In genomic region chr20:47328841-47329448, GRCh38 we compare ENCODE assay signal across 1 cellular context.
TF ChIP-seq lines count a peak whose summit lies in the region.

No MANE protein-coding gene starts in this region.

TF ChIP-seq in K562, 482 proteins besides CTCF, POLR2A, EP300 and RAD21 (continues in another document):
- TF ChIP-seq, protein P1, sequence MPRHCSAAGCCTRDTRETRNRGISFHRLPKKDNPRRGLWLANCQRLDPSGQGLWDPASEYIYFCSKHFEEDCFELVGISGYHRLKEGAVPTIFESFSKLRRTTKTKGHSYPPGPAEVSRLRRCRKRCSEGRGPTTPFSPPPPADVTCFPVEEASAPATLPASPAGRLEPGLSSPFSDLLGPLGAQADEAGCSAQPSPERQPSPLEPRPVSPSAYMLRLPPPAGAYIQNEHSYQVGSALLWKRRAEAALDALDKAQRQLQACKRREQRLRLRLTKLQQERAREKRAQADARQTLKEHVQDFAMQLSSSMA (CRISPR knock-in tag; IDR thresholded peaks at IDR 0.05): no peak
- TF ChIP-seq POLR2AphosphoS5 (IDR thresholded peaks at IDR 0.05; ENCODE audit: control insufficient read depth, insufficient read depth, low read depth, low read length): peak; percentile 9; the same call in 1 of the 2 replicates
- TF ChIP-seq PKNOX1 (IDR thresholded peaks at IDR 0.05): no peak
- TF ChIP-seq ESRRB (CRISPR knock-in tag; IDR thresholded peaks at IDR 0.05; ENCODE audit: borderline replicate concordance): no peak
- TF ChIP-seq ZNF143 (CRISPR knock-in tag; IDR thresholded peaks at IDR 0.05): no peak
- TF ChIP-seq PYGO2 (tag; IDR thresholded peaks at IDR 0.05): no peak
- TF ChIP-seq C11orf30 (IDR thresholded peaks at IDR 0.05; ENCODE audit: low read depth): peak; percentile 32
- TF ChIP-seq ZBTB11 (CRISPR knock-in tag; IDR thresholded peaks at IDR 0.05): peak in 1 of 3 experiments; percentile 67; a peak in 2 of 6 replicates
- no peak for TF ChIP-seq FOXJ2 (tag; IDR thresholded peaks at IDR 0.05)
- no peak for TF ChIP-seq SAFB (IDR thresholded peaks at IDR 0.05; ENCODE audit: borderline replicate concordance, low read depth, low read length)
- TF ChIP-seq PTRF (tag; IDR thresholded peaks at IDR 0.05): no peak
- no peak for TF ChIP-seq RHOXF2B (CRISPR knock-in tag; conservative IDR thresholded peaks at IDR 0.05)
- TF ChIP-seq ZNF766 (CRISPR knock-in tag; conservative IDR thresholded peaks at IDR 0.05): no peak
- TF ChIP-seq ZNF316 (IDR thresholded peaks at IDR 0.05): peak; percentile 47; the same call in 1 of the 2 replicates
- peak; percentile 64 for TF ChIP-seq NFE2 (IDR thresholded peaks at IDR 0.05; ENCODE audit: low read depth)
- TF ChIP-seq MAFG (tag; conservative IDR thresholded peaks at IDR 0.05): peak; percentile 63; the same call in 1 of the 2 replicates
- TF ChIP-seq HES1 (IDR thresholded peaks at IDR 0.05; ENCODE audit: low read depth): no peak
- TF ChIP-seq NR2C2 (CRISPR knock-in tag; IDR thresholded peaks at IDR 0.05): no peak
- TF ChIP-seq NR2C2 (tag; IDR thresholded peaks at IDR 0.05): 0 out of 2 replicates have a peak, but pooled peaks have one; percentile 18
- TF ChIP-seq THRB (CRISPR knock-in tag; conservative IDR thresholded peaks at IDR 0.05): no peak
- TF ChIP-seq KDM5B (IDR thresholded peaks at IDR 0.05; ENCODE audit: insufficient replicate concordance, low read depth, low read length): no peak
- TF ChIP-seq NCOA2 (IDR thresholded peaks at IDR 0.05; ENCODE audit: partially characterized antibody in 2 of 2): no peak
- TF ChIP-seq, protein P2, sequence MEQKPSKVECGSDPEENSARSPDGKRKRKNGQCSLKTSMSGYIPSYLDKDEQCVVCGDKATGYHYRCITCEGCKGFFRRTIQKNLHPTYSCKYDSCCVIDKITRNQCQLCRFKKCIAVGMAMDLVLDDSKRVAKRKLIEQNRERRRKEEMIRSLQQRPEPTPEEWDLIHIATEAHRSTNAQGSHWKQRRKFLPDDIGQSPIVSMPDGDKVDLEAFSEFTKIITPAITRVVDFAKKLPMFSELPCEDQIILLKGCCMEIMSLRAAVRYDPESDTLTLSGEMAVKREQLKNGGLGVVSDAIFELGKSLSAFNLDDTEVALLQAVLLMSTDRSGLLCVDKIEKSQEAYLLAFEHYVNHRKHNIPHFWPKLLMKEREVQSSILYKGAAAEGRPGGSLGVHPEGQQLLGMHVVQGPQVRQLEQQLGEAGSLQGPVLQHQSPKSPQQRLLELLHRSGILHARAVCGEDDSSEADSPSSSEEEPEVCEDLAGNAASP (IDR thresholded peaks at IDR 0.05): no peak
- TF ChIP-seq NR1H2 (CRISPR knock-in tag; IDR thresholded peaks at IDR 0.05): no peak
- TF ChIP-seq ZNF3 (CRISPR knock-in tag; IDR thresholded peaks at IDR 0.05): no peak
- TF ChIP-seq, protein P3, sequence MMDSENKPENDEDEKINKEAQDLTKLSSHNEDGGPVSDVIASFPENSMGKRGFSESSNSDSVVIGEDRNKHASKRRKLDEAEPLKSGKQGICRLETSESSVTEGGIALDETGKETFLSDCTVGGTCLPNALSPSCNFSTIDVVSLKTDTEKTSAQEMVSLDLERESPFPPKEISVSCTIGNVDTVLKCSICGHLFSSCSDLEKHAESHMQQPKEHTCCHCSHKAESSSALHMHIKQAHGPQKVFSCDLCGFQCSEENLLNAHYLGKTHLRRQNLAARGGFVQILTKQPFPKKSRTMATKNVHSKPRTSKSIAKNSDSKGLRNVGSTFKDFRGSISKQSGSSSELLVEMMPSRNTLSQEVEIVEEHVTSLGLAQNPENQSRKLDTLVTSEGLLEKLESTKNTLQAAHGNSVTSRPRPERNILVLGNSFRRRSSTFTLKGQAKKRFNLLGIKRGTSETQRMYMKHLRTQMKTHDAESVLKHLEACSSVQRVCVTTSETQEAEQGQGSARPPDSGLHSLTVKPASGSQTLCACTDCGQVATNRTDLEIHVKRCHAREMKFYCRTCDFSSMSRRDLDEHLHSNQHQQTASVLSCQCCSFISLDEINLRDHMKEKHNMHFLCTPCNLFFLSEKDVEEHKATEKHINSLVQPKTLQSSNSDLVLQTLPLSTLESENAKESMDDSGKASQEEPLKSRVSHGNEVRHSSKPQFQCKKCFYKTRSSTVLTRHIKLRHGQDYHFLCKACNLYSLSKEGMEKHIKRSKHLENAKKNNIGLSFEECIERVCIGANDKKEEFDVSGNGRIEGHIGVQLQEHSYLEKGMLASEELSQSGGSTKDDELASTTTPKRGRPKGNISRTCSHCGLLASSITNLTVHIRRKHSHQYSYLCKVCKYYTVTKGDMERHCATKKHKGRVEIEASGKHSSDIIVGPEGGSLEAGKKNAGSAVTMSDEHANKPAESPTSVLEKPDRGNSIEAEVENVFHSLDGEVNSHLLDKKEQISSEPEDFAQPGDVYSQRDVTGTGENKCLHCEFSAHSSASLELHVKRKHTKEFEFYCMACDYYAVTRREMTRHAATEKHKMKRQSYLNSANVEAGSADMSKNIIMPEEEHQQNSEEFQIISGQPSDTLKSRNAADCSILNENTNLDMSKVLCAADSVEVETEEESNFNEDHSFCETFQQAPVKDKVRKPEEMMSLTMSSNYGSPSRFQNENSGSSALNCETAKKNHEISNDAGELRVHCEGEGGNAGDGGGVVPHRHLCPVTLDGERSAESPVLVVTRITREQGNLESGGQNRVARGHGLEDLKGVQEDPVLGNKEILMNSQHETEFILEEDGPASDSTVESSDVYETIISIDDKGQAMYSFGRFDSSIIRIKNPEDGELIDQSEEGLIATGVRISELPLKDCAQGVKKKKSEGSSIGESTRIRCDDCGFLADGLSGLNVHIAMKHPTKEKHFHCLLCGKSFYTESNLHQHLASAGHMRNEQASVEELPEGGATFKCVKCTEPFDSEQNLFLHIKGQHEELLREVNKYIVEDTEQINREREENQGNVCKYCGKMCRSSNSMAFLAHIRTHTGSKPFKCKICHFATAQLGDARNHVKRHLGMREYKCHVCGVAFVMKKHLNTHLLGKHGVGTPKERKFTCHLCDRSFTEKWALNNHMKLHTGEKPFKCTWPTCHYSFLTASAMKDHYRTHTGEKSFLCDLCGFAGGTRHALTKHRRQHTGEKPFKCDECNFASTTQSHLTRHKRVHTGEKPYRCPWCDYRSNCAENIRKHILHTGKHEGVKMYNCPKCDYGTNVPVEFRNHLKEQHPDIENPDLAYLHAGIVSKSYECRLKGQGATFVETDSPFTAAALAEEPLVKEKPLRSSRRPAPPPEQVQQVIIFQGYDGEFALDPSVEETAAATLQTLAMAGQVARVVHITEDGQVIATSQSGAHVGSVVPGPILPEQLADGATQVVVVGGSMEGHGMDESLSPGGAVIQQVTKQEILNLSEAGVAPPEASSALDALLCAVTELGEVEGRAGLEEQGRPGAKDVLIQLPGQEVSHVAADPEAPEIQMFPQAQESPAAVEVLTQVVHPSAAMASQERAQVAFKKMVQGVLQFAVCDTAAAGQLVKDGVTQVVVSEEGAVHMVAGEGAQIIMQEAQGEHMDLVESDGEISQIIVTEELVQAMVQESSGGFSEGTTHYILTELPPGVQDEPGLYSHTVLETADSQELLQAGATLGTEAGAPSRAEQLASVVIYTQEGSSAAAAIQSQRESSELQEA (IDR thresholded peaks at IDR 0.05; ENCODE audit: low read depth): no peak
- TF ChIP-seq MEIS2 (IDR thresholded peaks at IDR 0.05; ENCODE audit: partially characterized antibody): no peak
- TF ChIP-seq ZBED1 (IDR thresholded peaks at IDR 0.05): no peak
- TF ChIP-seq, protein P4, sequence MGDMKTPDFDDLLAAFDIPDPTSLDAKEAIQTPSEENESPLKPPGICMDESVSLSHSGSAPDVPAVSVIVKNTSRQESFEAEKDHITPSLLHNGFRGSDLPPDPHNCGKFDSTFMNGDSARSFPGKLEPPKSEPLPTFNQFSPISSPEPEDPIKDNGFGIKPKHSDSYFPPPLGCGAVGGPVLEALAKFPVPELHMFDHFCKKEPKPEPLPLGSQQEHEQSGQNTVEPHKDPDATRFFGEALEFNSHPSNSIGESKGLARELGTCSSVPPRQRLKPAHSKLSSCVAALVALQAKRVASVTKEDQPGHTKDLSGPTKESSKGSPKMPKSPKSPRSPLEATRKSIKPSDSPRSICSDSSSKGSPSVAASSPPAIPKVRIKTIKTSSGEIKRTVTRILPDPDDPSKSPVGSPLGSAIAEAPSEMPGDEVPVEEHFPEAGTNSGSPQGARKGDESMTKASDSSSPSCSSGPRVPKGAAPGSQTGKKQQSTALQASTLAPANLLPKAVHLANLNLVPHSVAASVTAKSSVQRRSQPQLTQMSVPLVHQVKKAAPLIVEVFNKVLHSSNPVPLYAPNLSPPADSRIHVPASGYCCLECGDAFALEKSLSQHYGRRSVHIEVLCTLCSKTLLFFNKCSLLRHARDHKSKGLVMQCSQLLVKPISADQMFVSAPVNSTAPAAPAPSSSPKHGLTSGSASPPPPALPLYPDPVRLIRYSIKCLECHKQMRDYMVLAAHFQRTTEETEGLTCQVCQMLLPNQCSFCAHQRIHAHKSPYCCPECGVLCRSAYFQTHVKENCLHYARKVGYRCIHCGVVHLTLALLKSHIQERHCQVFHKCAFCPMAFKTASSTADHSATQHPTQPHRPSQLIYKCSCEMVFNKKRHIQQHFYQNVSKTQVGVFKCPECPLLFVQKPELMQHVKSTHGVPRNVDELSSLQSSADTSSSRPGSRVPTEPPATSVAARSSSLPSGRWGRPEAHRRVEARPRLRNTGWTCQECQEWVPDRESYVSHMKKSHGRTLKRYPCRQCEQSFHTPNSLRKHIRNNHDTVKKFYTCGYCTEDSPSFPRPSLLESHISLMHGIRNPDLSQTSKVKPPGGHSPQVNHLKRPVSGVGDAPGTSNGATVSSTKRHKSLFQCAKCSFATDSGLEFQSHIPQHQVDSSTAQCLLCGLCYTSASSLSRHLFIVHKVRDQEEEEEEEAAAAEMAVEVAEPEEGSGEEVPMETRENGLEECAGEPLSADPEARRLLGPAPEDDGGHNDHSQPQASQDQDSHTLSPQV (IDR thresholded peaks at IDR 0.05): 0 out of 2 replicates have a peak, but pooled peaks have one; percentile 37
- TF ChIP-seq ZNF830 (CRISPR knock-in tag; IDR thresholded peaks at IDR 0.05): no peak
- TF ChIP-seq ZNF445 (CRISPR knock-in tag; IDR thresholded peaks at IDR 0.05; ENCODE audit: low read depth): no peak
- TF ChIP-seq ZBTB12 (CRISPR knock-in tag; IDR thresholded peaks at IDR 0.05): no peak
- 0 out of 2 replicates have a peak, but pooled peaks have one; percentile 12 for TF ChIP-seq POLR2G (IDR thresholded peaks at IDR 0.05; ENCODE audit: low read depth, low read length)
- TF ChIP-seq BCOR (IDR thresholded peaks at IDR 0.05): no peak
- no peak for TF ChIP-seq HLTF (IDR thresholded peaks at IDR 0.05)
- no peak for TF ChIP-seq CC2D1A (IDR thresholded peaks at IDR 0.05)
- TF ChIP-seq, protein P5, sequence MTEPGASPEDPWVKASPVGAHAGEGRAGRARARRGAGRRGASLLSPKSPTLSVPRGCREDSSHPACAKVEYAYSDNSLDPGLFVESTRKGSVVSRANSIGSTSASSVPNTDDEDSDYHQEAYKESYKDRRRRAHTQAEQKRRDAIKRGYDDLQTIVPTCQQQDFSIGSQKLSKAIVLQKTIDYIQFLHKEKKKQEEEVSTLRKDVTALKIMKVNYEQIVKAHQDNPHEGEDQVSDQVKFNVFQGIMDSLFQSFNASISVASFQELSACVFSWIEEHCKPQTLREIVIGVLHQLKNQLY (CRISPR knock-in tag; conservative IDR thresholded peaks at IDR 0.05): no peak
- TF ChIP-seq ELF2 (CRISPR knock-in tag; IDR thresholded peaks at IDR 0.05): no peak
